In genomic region chrX:68048774-68049173, GRCh38 we compare ENCODE assay signal across 16 cellular contexts.
DNase-seq lines count a peak whose midpoint lies in the region; ATAC-seq and TF ChIP-seq lines count a peak whose summit lies in the region.
"Had no signal": no experiment of that assay in that cellular context is flagged by ENCODE, and none has a peak within 500 bp of the region (broad histone marks: within the 10 kb centered on the region; RNA-seq: fewer than 3 reads in every experiment).

No MANE protein-coding gene starts in this region.

- H3K9me3 Mint-ChIP-seq in activated naive CD8-positive, alpha-beta T cell treated with anti-CD3 and anti-CD28 coated beads, Interleukin-2, amount 50 U/mL, for 24 hours: peaks cover 3% of the 10 kb centered on the region

- no peak for TF ChIP-seq POLR2A in gastrocnemius medialis (IDR thresholded peaks at IDR 0.05)

- no peaks in the 10 kb centered on the region for H3K4me1 Mint-ChIP-seq in activated naive CD8-positive, alpha-beta T cell treated with anti-CD3 and anti-CD28 coated beads, Interleukin-2, amount 50 U/mL, for 24 hours
- H3K4me1 Mint-ChIP-seq: B cell; CD8-positive, alpha-beta memory T cell had no signal

- no peaks in the 10 kb centered on the region for H3K27me3 ChIP-seq in gastrocnemius medialis
- H3K27me3 ChIP-seq: BLaER1 treated with 17β-estradiol and CSF1 and Interleukin-3, amounts not matched to agents 10 nM and 100 nM had no signal

- no peak overlapping the region for H3K27ac ChIP-seq in gastrocnemius medialis
- H3K27ac ChIP-seq: BLaER1 treated with 17β-estradiol and CSF1 and Interleukin-3, amounts not matched to agents 10 nM and 100 nM; GM23248 had no signal

- no peaks in the 10 kb centered on the region for H3K4me1 ChIP-seq in gastrocnemius medialis
- H3K4me1 ChIP-seq: BLaER1 treated with 17β-estradiol and CSF1 and Interleukin-3, amounts not matched to agents 10 nM and 100 nM had no signal

- H3K9me3 ChIP-seq in gastrocnemius medialis: no peaks in the 10 kb centered on the region
- H3K9me3 ChIP-seq: BLaER1 treated with 17β-estradiol and CSF1 and Interleukin-3, amounts not matched to agents 10 nM and 100 nM had no signal

- H3K4me3 Mint-ChIP-seq in activated naive CD8-positive, alpha-beta T cell treated with anti-CD3 and anti-CD28 coated beads, Interleukin-2, amount 50 U/mL, for 24 hours: no peak overlapping the region
- H3K4me3 Mint-ChIP-seq: B cell; CD8-positive, alpha-beta memory T cell had no signal

- DNase-seq in DMS53 (lab: John Stamatoyannopoulos, UW) (peak; percentile 8), DMS53 treated with DMSO at 0.1 percent for 48 hours (lab: John Stamatoyannopoulos, UW; ENCODE audit: unreplicated experiment) (no peak), DMS79 (lab: John Stamatoyannopoulos, UW) (peak; percentile 78), NCI-H524 treated with DMSO at 0.1 percent for 48 hours (lab: John Stamatoyannopoulos, UW) (peak; percentile 24), gastrocnemius medialis (no peak), NOMO-1 treated with dmso at 0.1 percent for 144 hours (lab: John Stamatoyannopoulos, UW; ENCODE audit: unreplicated experiment) (no peak)
- no peak for DNase-seq in activated naive CD8-positive, alpha-beta T cell treated with anti-CD3 and anti-CD28 coated beads, Interleukin-2, amount 50 U/mL, for 24 hours
- DNase-seq: 8988T; CD8-positive, alpha-beta memory T cell; COR-L47; DMS153; GDM1; GM23248; HCEC 1CT had no signal

- no peak overlapping the region for H3K27ac Mint-ChIP-seq in activated naive CD8-positive, alpha-beta T cell treated with anti-CD3 and anti-CD28 coated beads, Interleukin-2, amount 50 U/mL, for 24 hours
- H3K27ac Mint-ChIP-seq: B cell; CD8-positive, alpha-beta memory T cell had no signal

- H3K36me3 ChIP-seq in gastrocnemius medialis: no peaks in the 10 kb centered on the region
- H3K36me3 ChIP-seq: BLaER1 treated with 17β-estradiol and CSF1 and Interleukin-3, amounts not matched to agents 10 nM and 100 nM had no signal

- H3K36me3 Mint-ChIP-seq in activated naive CD8-positive, alpha-beta T cell treated with anti-CD3 and anti-CD28 coated beads, Interleukin-2, amount 50 U/mL, for 24 hours (ENCODE audit: low read depth): no peaks in the 10 kb centered on the region
- H3K36me3 Mint-ChIP-seq: CD8-positive, alpha-beta memory T cell had no signal

- no peak overlapping the region for H3K4me3 ChIP-seq in gastrocnemius medialis
- H3K4me3 ChIP-seq: BLaER1 treated with 17β-estradiol and CSF1 and Interleukin-3, amounts not matched to agents 10 nM and 100 nM; GM23248 had no signal

- ATAC-seq in gastrocnemius medialis: peak; percentile 27 to 50
- no peak for ATAC-seq in activated naive CD8-positive, alpha-beta T cell treated with anti-CD3 and anti-CD28 coated beads, Interleukin-2, amount 50 U/mL, for 24 hours

- intact Hi-C loops in gastrocnemius medialis (cut with DNase I; ENCODE audit: low total_unique reads): no loop called here

- TF ChIP-seq CTCF in gastrocnemius medialis (IDR thresholded peaks at IDR 0.05 in 4 of 5, conservative IDR thresholded peaks at IDR 0.05 in 1 of 5): no peak

- in situ Hi-C loops in gastrocnemius medialis (cut with MboI; ENCODE audit: low sequenced_read_pairs in 4 of 4): no loop called here

- no peaks in the 10 kb centered on the region for H3K27me3 Mint-ChIP-seq in activated naive CD8-positive, alpha-beta T cell treated with anti-CD3 and anti-CD28 coated beads, Interleukin-2, amount 50 U/mL, for 24 hours
- H3K27me3 Mint-ChIP-seq: B cell had no signal

Comparison
In these comparisons a context has a peak if more than half of its experiments do, and no peak if none do; other contexts are left out.
1. DNase-seq: peak in DMS53 (single experiment), DMS79 (single experiment) and NCI-H524 treated with DMSO at 0.1 percent for 48 hours (single experiment); none in DMS53 treated with DMSO at 0.1 percent for 48 hours (single experiment), gastrocnemius medialis (0 of 2), NOMO-1 treated with dmso at 0.1 percent for 144 hours (single experiment) and activated naive CD8-positive, alpha-beta T cell treated with anti-CD3 and anti-CD28 coated beads, Interleukin-2, amount 50 U/mL, for 24 hours (single experiment).